Comparison of ENCODE assay signal across 1 cellular context in the genomic region with DNA sequence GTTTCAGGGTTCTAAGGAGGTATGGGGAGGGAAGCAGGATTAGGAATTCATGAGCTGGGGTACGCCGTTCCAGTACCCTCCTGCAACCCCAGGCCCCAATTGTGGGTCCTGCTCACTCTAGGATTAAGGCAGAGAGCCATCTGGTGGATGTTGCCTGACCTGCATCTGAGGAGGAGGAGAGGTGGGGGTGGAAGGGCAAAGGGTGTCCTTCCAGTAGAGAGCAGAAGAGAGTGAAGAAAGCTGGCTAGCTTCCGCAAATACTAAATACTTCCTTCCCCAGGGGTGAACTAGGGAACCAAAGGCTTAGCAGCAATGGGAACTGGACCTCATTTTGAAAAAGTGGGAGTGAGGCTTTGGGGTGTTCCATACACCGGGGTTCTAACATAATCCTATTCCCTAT.
TF ChIP-seq lines count a peak whose summit lies in the region.

No MANE protein-coding gene starts in this region.

TF ChIP-seq in K562, 482 proteins besides CTCF, POLR2A, EP300 and RAD21 (continues in another document):
- TF ChIP-seq NR2C2 (CRISPR knock-in tag; IDR thresholded peaks at IDR 0.05) (0 out of 2 replicates have a peak, but pooled peaks have one; percentile 33), NR2C2 (tag; IDR thresholded peaks at IDR 0.05) (peak; percentile 92), HMBOX1 (IDR thresholded peaks at IDR 0.05) (peak; percentile 36; the same call in 1 of the 2 replicates), NFYB (IDR thresholded peaks at IDR 0.05; ENCODE audit: extremely low read depth, insufficient read length) (no peak), ZFP1 (CRISPR knock-in tag; IDR thresholded peaks at IDR 0.05) (no peak), YY1 (IDR thresholded peaks at IDR 0.05; ENCODE audit: borderline replicate concordance in 1 of 3, control insufficient read depth in 1 of 3, extremely low read depth in 1 of 3, insufficient read depth in 3 of 3, insufficient read length in 1 of 3, insufficient replicate concordance in 2 of 3, low read depth in 1 of 3, low read length in 2 of 3) (peak in 1 of 3 experiments; percentile 18), ZBTB7A (IDR thresholded peaks at IDR 0.05; ENCODE audit: borderline replicate concordance, control insufficient read depth, low read depth, low read length) (peak; percentile 58; the same call in 1 of the 2 replicates), ZNF224 (CRISPR knock-in tag; IDR thresholded peaks at IDR 0.05) (no peak), NR2C1 (IDR thresholded peaks at IDR 0.05) (peak; percentile 75), NR2C1 (tag; IDR thresholded peaks at IDR 0.05) (peak; percentile 85), TEAD2 (tag; IDR thresholded peaks at IDR 0.05) (no peak), SMC3 (conservative IDR thresholded peaks at IDR 0.05; ENCODE audit: insufficient read depth, low read depth, low read length) (peak; percentile 91), MCM7 (IDR thresholded peaks at IDR 0.05) (no peak), NR4A1 (CRISPR knock-in tag; IDR thresholded peaks at IDR 0.05) (no peak), NR4A1 (tag; IDR thresholded peaks at IDR 0.05) (no peak), EGR1 (conservative IDR thresholded peaks at IDR 0.05) (peak; percentile 63), ARID2 (IDR thresholded peaks at IDR 0.05) (0 out of 2 replicates have a peak, but pooled peaks have one; percentile 46), CBFB (CRISPR knock-in tag; IDR thresholded peaks at IDR 0.05) (peak; percentile 45; the same call in 1 of the 2 replicates), U2AF2 (optimal IDR thresholded peaks at IDR 0.05; ENCODE audit: low read depth, low read length) (no peak), DEAF1 (CRISPR knock-in tag; IDR thresholded peaks at IDR 0.05) (peak; percentile 87), KDM1A (IDR thresholded peaks at IDR 0.05) (no peak), MYC (IDR thresholded peaks at IDR 0.05; ENCODE audit: low read depth, low read length) (0 out of 2 replicates have a peak, but pooled peaks have one; percentile 24), MYC (CRISPR knock-in tag; IDR thresholded peaks at IDR 0.05; ENCODE audit: borderline replicate concordance, low read depth) (no peak), ETV6 (IDR thresholded peaks at IDR 0.05; ENCODE audit: borderline replicate concordance in 1 of 2, low read depth in 2 of 2, low read length in 1 of 2) (peak; percentile 57 to 79; a peak in 3 of 4 replicates), ETV6 (CRISPR knock-in tag; IDR thresholded peaks at IDR 0.05; ENCODE audit: borderline replicate concordance) (no peak), KAT7 (CRISPR knock-in tag; IDR thresholded peaks at IDR 0.05; ENCODE audit: borderline replicate concordance) (no peak), MTA3 (IDR thresholded peaks at IDR 0.05; ENCODE audit: borderline replicate concordance) (peak; percentile 46; the same call in 1 of the 2 replicates), CBX5 (IDR thresholded peaks at IDR 0.05; ENCODE audit: borderline replicate concordance, low read depth) (0 out of 2 replicates have a peak, but pooled peaks have one; percentile 18), SMAD4 (CRISPR knock-in tag; conservative IDR thresholded peaks at IDR 0.05) (0 out of 2 replicates have a peak, but pooled peaks have one; percentile 19), ELF1 (tag; IDR thresholded peaks at IDR 0.05) (peak; percentile 58), CC2D1A (IDR thresholded peaks at IDR 0.05) (0 out of 2 replicates have a peak, but pooled peaks have one; percentile 24), AFF4 (CRISPR knock-in tag; IDR thresholded peaks at IDR 0.05) (no peak), ETV1 (tag; conservative IDR thresholded peaks at IDR 0.05; ENCODE audit: low read depth) (peak; percentile 45; the same call in 1 of the 2 replicates), RCOR1 (IDR thresholded peaks at IDR 0.05; ENCODE audit: borderline replicate concordance in 1 of 2, low read depth in 2 of 2, low read length in 2 of 2) (peak in 1 of 2 experiments; percentile 60; a peak in 1 of 4 replicates), MEF2A (IDR thresholded peaks at IDR 0.05; ENCODE audit: control insufficient read depth, low read depth, low read length) (no peak), ZNF77 (CRISPR knock-in tag; IDR thresholded peaks at IDR 0.05) (no peak), ZNF12 (CRISPR knock-in tag; IDR thresholded peaks at IDR 0.05) (no peak), NBN (IDR thresholded peaks at IDR 0.05; ENCODE audit: low read depth) (0 out of 2 replicates have a peak, but pooled peaks have one; percentile 72), THAP7 (CRISPR knock-in tag; IDR thresholded peaks at IDR 0.05) (no peak), PRPF4 (IDR thresholded peaks at IDR 0.05; ENCODE audit: insufficient read depth, low read depth, low read length, poor library complexity, severe bottlenecking) (no peak), TCF3 (CRISPR knock-in tag; IDR thresholded peaks at IDR 0.05) (peak; percentile 22; the same call in 1 of the 2 replicates)
- TF ChIP-seq, protein P1, sequence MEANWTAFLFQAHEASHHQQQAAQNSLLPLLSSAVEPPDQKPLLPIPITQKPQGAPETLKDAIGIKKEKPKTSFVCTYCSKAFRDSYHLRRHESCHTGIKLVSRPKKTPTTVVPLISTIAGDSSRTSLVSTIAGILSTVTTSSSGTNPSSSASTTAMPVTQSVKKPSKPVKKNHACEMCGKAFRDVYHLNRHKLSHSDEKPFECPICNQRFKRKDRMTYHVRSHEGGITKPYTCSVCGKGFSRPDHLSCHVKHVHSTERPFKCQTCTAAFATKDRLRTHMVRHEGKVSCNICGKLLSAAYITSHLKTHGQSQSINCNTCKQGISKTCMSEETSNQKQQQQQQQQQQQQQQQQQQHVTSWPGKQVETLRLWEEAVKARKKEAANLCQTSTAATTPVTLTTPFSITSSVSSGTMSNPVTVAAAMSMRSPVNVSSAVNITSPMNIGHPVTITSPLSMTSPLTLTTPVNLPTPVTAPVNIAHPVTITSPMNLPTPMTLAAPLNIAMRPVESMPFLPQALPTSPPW (CRISPR knock-in tag; IDR thresholded peaks at IDR 0.05) = peak; percentile 87
- TF ChIP-seq, protein P2, sequence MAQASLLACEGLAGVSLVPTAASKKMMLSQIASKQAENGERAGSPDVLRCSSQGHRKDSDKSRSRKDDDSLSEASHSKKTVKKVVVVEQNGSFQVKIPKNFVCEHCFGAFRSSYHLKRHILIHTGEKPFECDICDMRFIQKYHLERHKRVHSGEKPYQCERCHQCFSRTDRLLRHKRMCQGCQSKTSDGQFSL (CRISPR knock-in tag; IDR thresholded peaks at IDR 0.05) = peak; percentile 85
- TF ChIP-seq, protein P2 (tag; IDR thresholded peaks at IDR 0.05) = peak in 1 of 2 experiments; percentile 42; a peak in 1 of 4 replicates
- TF ChIP-seq, protein P3, sequence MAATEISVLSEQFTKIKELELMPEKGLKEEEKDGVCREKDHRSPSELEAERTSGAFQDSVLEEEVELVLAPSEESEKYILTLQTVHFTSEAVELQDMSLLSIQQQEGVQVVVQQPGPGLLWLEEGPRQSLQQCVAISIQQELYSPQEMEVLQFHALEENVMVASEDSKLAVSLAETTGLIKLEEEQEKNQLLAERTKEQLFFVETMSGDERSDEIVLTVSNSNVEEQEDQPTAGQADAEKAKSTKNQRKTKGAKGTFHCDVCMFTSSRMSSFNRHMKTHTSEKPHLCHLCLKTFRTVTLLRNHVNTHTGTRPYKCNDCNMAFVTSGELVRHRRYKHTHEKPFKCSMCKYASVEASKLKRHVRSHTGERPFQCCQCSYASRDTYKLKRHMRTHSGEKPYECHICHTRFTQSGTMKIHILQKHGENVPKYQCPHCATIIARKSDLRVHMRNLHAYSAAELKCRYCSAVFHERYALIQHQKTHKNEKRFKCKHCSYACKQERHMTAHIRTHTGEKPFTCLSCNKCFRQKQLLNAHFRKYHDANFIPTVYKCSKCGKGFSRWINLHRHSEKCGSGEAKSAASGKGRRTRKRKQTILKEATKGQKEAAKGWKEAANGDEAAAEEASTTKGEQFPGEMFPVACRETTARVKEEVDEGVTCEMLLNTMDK (IDR thresholded peaks at IDR 0.05; ENCODE audit: borderline replicate concordance, insufficient read depth, low read depth, low read length, poor library complexity, severe bottlenecking) = peak; percentile 24
